ENCODE assay signal across 27 cellular contexts in genomic region chr14:99094901-99095300, GRCh38.
DNase-seq lines count a peak whose midpoint lies in the region; ATAC-seq, FAIRE-seq and TF ChIP-seq lines count a peak whose summit lies in the region.
"Had no signal": no experiment of that assay in that cellular context is flagged by ENCODE, and none has a peak within 500 bp of the region (broad histone marks: within the 10 kb centered on the region; RNA-seq: fewer than 3 reads in every experiment).

No MANE protein-coding gene starts in this region.

- no peaks in the 10 kb centered on the region for H3F3A ChIP-seq in GM23338 (replicated peaks; ENCODE audit: low read depth)

- no peak overlapping the region for H3K27ac Mint-ChIP-seq in GM23338
- H3K27ac Mint-ChIP-seq: CD4-positive, alpha-beta T cell; IgD-negative memory B cell had no signal

- TF ChIP-seq CTCF in GM23338 (conservative IDR thresholded peaks at IDR 0.05; ENCODE audit: low read depth in 2 of 2) (no peak), esophagus muscularis mucosa (IDR thresholded peaks at IDR 0.05) (no peak), spleen (IDR thresholded peaks at IDR 0.05 in 8 of 11, conservative IDR thresholded peaks at IDR 0.05 in 3 of 11) (no peak), D721Med (IDR thresholded peaks at IDR 0.05; ENCODE audit: insufficient read depth, missing control alignments) (no peak)

- H3K36me3 ChIP-seq in GM23338 (ENCODE audit: insufficient read depth), result no peaks in the 10 kb centered on the region
- no peaks in the 10 kb centered on the region for H3K36me3 ChIP-seq in esophagus muscularis mucosa
- no peaks in the 10 kb centered on the region for H3K36me3 ChIP-seq in spleen
- H3K36me3 ChIP-seq: BLaER1 treated with 17β-estradiol and CSF1 and Interleukin-3, amounts not matched to agents 10 nM and 100 nM had no signal

- ATAC-seq in GM23338 (no peak), left colon (no peak)
- ATAC-seq: GM12878, PC-3 had no signal

- H4K20me1 ChIP-seq in GM23338 (replicated peaks; ENCODE audit: insufficient read depth), result no peaks in the 10 kb centered on the region
- H4K20me1 ChIP-seq: BLaER1 treated with 17β-estradiol and CSF1 and Interleukin-3, amounts not matched to agents 10 nM and 100 nM had no signal

- H3K9me3 Mint-ChIP-seq in GM23338, result no peaks in the 10 kb centered on the region

- H3K27ac ChIP-seq in GM23338 (ENCODE audit: low read depth), result no peak overlapping the region
- H3K27ac ChIP-seq in esophagus muscularis mucosa (replicated peaks in 1 of 4), result no peak overlapping the region
- no peak overlapping the region for H3K27ac ChIP-seq in spleen
- H3K27ac ChIP-seq: A549; BLaER1 treated with 17β-estradiol and CSF1 and Interleukin-3, amounts not matched to agents 10 nM and 100 nM; KMS-11 had no signal

- no peak overlapping the region for H3K4me3 ChIP-seq in GM23338
- no peak overlapping the region for H3K4me3 ChIP-seq in esophagus muscularis mucosa
- no peak overlapping the region for H3K4me3 ChIP-seq in spleen
- H3K4me3 ChIP-seq: A549; BLaER1 treated with 17β-estradiol and CSF1 and Interleukin-3, amounts not matched to agents 10 nM and 100 nM; GM12878 had no signal

- H3K27me3 Mint-ChIP-seq in GM23338 (ENCODE audit: insufficient read depth, low read depth, poor library complexity), result peaks cover 14% of the 10 kb centered on the region
- H3K27me3 Mint-ChIP-seq: CD4-positive, alpha-beta T cell; IgD-negative memory B cell had no signal

- H3K4me2 ChIP-seq in GM23338, result no peak overlapping the region
- H3K4me2 ChIP-seq: A549; BLaER1 treated with 17β-estradiol and CSF1 and Interleukin-3, amounts not matched to agents 10 nM and 100 nM; KMS-11 had no signal

- no peaks in the 10 kb centered on the region for H3K9me2 ChIP-seq in GM23338 (ENCODE audit: insufficient read depth)

- no peaks in the 10 kb centered on the region for H3K36me3 Mint-ChIP-seq in GM23338 (ENCODE audit: low read depth)
- H3K36me3 Mint-ChIP-seq: IgD-negative memory B cell had no signal

- intact Hi-C loops in esophagus muscularis mucosa (cut with DNase I) (no loop called here), spleen (cut with DNase I; ENCODE audit: low total_unique reads) (no loop called here), left colon (cut with DNase I, micrococcal nuclease) (no loop called here)

- no peak for TF ChIP-seq POLR2A in esophagus muscularis mucosa (IDR thresholded peaks at IDR 0.05; ENCODE audit: low read depth)
- TF ChIP-seq POLR2A in spleen (IDR thresholded peaks at IDR 0.05), result no peak

- no peaks in the 10 kb centered on the region; the same call in 1 of the 2 replicates for H3K4me1 ChIP-seq in GM23338 (ENCODE audit: insufficient read depth)
- H3K4me1 ChIP-seq in esophagus muscularis mucosa, result no peaks in the 10 kb centered on the region
- no peaks in the 10 kb centered on the region for H3K4me1 ChIP-seq in spleen
- H3K4me1 ChIP-seq: A549; BLaER1 treated with 17β-estradiol and CSF1 and Interleukin-3, amounts not matched to agents 10 nM and 100 nM had no signal

- H3K9me3 ChIP-seq in esophagus muscularis mucosa (peaks cover 0 to 6% (median 2%) of the 10 kb centered on the region in 4 donors), spleen (peaks cover 0 to 12% (median 3%) of the 10 kb centered on the region in 8 donors)

- H3K79me2 ChIP-seq in GM23338 (replicated peaks; ENCODE audit: insufficient read depth), result no peaks in the 10 kb centered on the region

- FAIRE-seq in D721Med (lab: Jason Lieb, UNC), result no peak
- FAIRE-seq: A549, GM12878 had no signal

- no peaks in the 10 kb centered on the region for H3K27me3 ChIP-seq in GM23338 (ENCODE audit: insufficient read depth)
- no peaks in the 10 kb centered on the region for H3K27me3 ChIP-seq in esophagus muscularis mucosa
- H3K27me3 ChIP-seq in spleen (replicated peaks in 1 of 7), result no peaks in the 10 kb centered on the region
- H3K27me3 ChIP-seq: BLaER1 treated with 17β-estradiol and CSF1 and Interleukin-3, amounts not matched to agents 10 nM and 100 nM had no signal

- no peak overlapping the region for H3K4me3 Mint-ChIP-seq in GM23338
- H3K4me3 Mint-ChIP-seq: CD4-positive, alpha-beta T cell; IgD-negative memory B cell had no signal

- H2AFZ ChIP-seq in GM23338, result peak overlapping the region; percentile 47; the same call in 1 of the 2 replicates

- WGBS in esophagus muscularis mucosa, result 84% methylated on average over 12 of the region's 12 CpGs
- 78 to 88% (median 82%) methylated on average over 12 of the region's 12 CpGs for WGBS in spleen, 5 donors

- no peak for TF ChIP-seq EP300 in esophagus muscularis mucosa (IDR thresholded peaks at IDR 0.05)

- H3K4me1 Mint-ChIP-seq in GM23338, result peaks cover 12% of the 10 kb centered on the region
- H3K4me1 Mint-ChIP-seq: IgD-negative memory B cell had no signal

- DNase-seq in GM23338 (ENCODE audit: low spot score), result no peak
- DNase-seq in RPMI7951 (ENCODE audit: low read depth), result peak; percentile 81
- peak; percentile 55 for DNase-seq in esophagus muscularis mucosa (ENCODE audit: extremely low spot score)
- peak; percentile 47 for DNase-seq in spleen
- no peak for DNase-seq in D721Med (ENCODE audit: insufficient read length, low spot score)
- DNase-seq in left colon, result no peak
- DNase-seq in NCI-H2171 treated with DMSO at 0.1 percent for 48 hours (lab: John Stamatoyannopoulos, UW), result no peak
- DNase-seq: AML-193; CD4-positive, alpha-beta T cell; COR-L47; EL; GDM1; GOT3; HCEC 1CT; NCI-H1092 treated with DMSO at 0.1 percent for 48 hours; NCI-H1436; NCI-H187; NCI-H2081 treated with DMSO at 0.1 percent for 48 hours; NCI-H524 treated with DMSO at 0.1 percent for 48 hours; NCI-H774; PC-3; SHP77 had no signal

TF ChIP-seq in GM23338, 12 proteins besides CTCF, POLR2A, EP300 and RAD21 (continues in another document):
- TF ChIP-seq CREB1 (CRISPR knock-in tag; IDR thresholded peaks at IDR 0.05; ENCODE audit: low read depth), result no peak
- TF ChIP-seq NANOG (IDR thresholded peaks at IDR 0.05; ENCODE audit: borderline replicate concordance), result no peak
- no peak for TF ChIP-seq REST (IDR thresholded peaks at IDR 0.05; ENCODE audit: unreplicated experiment)
- no peak for TF ChIP-seq JUNB (IDR thresholded peaks at IDR 0.05; ENCODE audit: unreplicated experiment)
- no peak for TF ChIP-seq STAT1 (IDR thresholded peaks at IDR 0.05; ENCODE audit: unreplicated experiment)
- no peak for TF ChIP-seq EZH2phosphoT487 (IDR thresholded peaks at IDR 0.05; ENCODE audit: unreplicated experiment)
- no peak for TF ChIP-seq POLR2AphosphoS5 (IDR thresholded peaks at IDR 0.05; ENCODE audit: low read depth)
- TF ChIP-seq ETS1 (IDR thresholded peaks at IDR 0.05), result no peak

Comparison
In these comparisons a context has a peak if more than half of its experiments do, and no peak if none do; other contexts are left out.
1. DNase-seq: peak in RPMI7951 (single experiment), esophagus muscularis mucosa (single experiment) and spleen (single experiment); none in GM23338 (single experiment), D721Med (single experiment), left colon (0 of 2) and NCI-H2171 treated with DMSO at 0.1 percent for 48 hours (single experiment).